In genomic region chr14:99878563-99878962, GRCh38 we compare ENCODE assay signal across 24 cellular contexts.
DNase-seq lines count a peak whose midpoint lies in the region; ATAC-seq and TF ChIP-seq lines count a peak whose summit lies in the region.
"Had no signal": no experiment of that assay in that cellular context is flagged by ENCODE, and none has a peak within 500 bp of the region (broad histone marks: within the 10 kb centered on the region; RNA-seq: fewer than 3 reads in every experiment).

No MANE protein-coding gene starts in this region.

- H3F3A ChIP-seq in PC-3 (ENCODE audit: low read length, unreplicated experiment), result no peaks in the 10 kb centered on the region

- intact Hi-C loops in PC-3 (cut with micrococcal nuclease) (loop anchor here (5.0 kb wide), 1 partner anchor 41 kb away; no protein-coding TSS in a partner anchor), sigmoid colon (cut with DNase I) (loop anchor here (5.0 kb wide), 1 partner anchor 71 kb away; no protein-coding TSS in a partner anchor), vagina (cut with DNase I) (no loop called here)

- DNase-seq in PC-3, result no peak
- no peak for DNase-seq in hepatocyte (ENCODE audit: low spot score)
- DNase-seq in sigmoid colon, result no peak
- no peak for DNase-seq in vagina (ENCODE audit: extremely low spot score in 2 of 2)
- DNase-seq in activated CD4-positive, alpha-beta T cell treated with anti-CD3 and anti-CD28 coated beads for 4 hours, result no peak
- no peak for DNase-seq in DMS79 treated with DMSO at 0.1 percent for 48 hours (lab: John Stamatoyannopoulos, UW)
- DNase-seq in activated CD8-positive, alpha-beta T cell treated with anti-CD3 and anti-CD28 coated beads, Interleukin-2, amount 10 ng/mL, durations not matched to agents 7 days and 5 days, result no peak
- DNase-seq: C1 segment of cervical spinal cord; CD4-positive, alpha-beta memory T cell; COR-L47; GDM1; H7; NCI-H1048; NCI-H1417; NCI-H1694; NCI-H2081; NCI-H2227 treated with DMSO at 0.1 percent for 48 hours; NCI-H526 treated with DMSO at 0.1 percent for 48 hours; SHP77 treated with DMSO at 0.1 percent for 48 hours had no signal

- H3K4me1 ChIP-seq in PC-3 (ENCODE audit: insufficient read depth, low read length) (peaks cover 20% of the 10 kb centered on the region), hepatocyte (ENCODE audit: insufficient read depth) (peaks cover 30% of the 10 kb centered on the region), sigmoid colon (peaks cover 0 to 37% (median 32%) of the 10 kb centered on the region in 4 donors), vagina (peaks cover 18% of the 10 kb centered on the region)

- no peak for ATAC-seq in PC-3
- no peak for ATAC-seq in activated CD8-positive, alpha-beta T cell treated with anti-CD3 and anti-CD28 coated beads, Interleukin-2, amount 10 ng/mL, durations not matched to agents 7 days and 5 days
- ATAC-seq: GM12878, Panc1 had no signal

- TF ChIP-seq EP300 in sigmoid colon (IDR thresholded peaks at IDR 0.05), result no peak

- H3K27ac Mint-ChIP-seq in activated CD8-positive, alpha-beta T cell treated with anti-CD3 and anti-CD28 coated beads, Interleukin-2, amount 10 ng/mL, durations not matched to agents 7 days and 5 days, result no peak overlapping the region
- H3K27ac Mint-ChIP-seq: CD4-positive, alpha-beta memory T cell; IgD-negative memory B cell had no signal

- H3K9me3 ChIP-seq in PC-3 (ENCODE audit: low read length) (no peaks in the 10 kb centered on the region), hepatocyte (ENCODE audit: low read depth) (no peaks in the 10 kb centered on the region), sigmoid colon (no peaks in the 10 kb centered on the region), vagina (no peaks in the 10 kb centered on the region)

- H4K20me1 ChIP-seq in PC-3 (ENCODE audit: low read length) (no peaks in the 10 kb centered on the region), hepatocyte (ENCODE audit: insufficient read depth, poor library complexity, severe bottlenecking) (no peaks in the 10 kb centered on the region)

- H3K4me3 Mint-ChIP-seq in activated CD8-positive, alpha-beta T cell treated with anti-CD3 and anti-CD28 coated beads, Interleukin-2, amount 10 ng/mL, durations not matched to agents 7 days and 5 days, result no peak overlapping the region
- H3K4me3 Mint-ChIP-seq: CD4-positive, alpha-beta memory T cell; IgD-negative memory B cell had no signal

- no peaks in the 10 kb centered on the region for H3K36me3 ChIP-seq in PC-3 (ENCODE audit: low read depth, low read length)
- H3K36me3 ChIP-seq in hepatocyte (replicated peaks; ENCODE audit: insufficient read depth, low read depth), result no peaks in the 10 kb centered on the region
- no peaks in the 10 kb centered on the region for H3K36me3 ChIP-seq in sigmoid colon
- H3K36me3 ChIP-seq in vagina, result no peaks in the 10 kb centered on the region

- 78% methylated on average over 6 of the region's 6 CpGs for WGBS in hepatocyte (ENCODE audit: low lambda C conversion rate, missing lambda C conversion rate)
- WGBS in sigmoid colon, 2 donors, result 63 to 85% methylated on average over 6 of the region's 6 CpGs

- H2AFZ ChIP-seq in PC-3 (ENCODE audit: low read length), result no peak overlapping the region
- H2AFZ ChIP-seq in hepatocyte, result no peak overlapping the region

- no TSS peak for BruUV-seq in PC-3 (replicated peaks; lab: Mats Ljungman, UMichigan)

- POLR2A ChIA-PET in PC-3 (lab: Charles Lee; ENCODE audit: unreplicated experiment), result no interaction called here
- POLR2A ChIA-PET in activated CD8-positive, alpha-beta T cell treated with anti-CD3 and anti-CD28 coated beads, Interleukin-2, amount 10 ng/mL, durations not matched to agents 7 days and 5 days (lab: Charles Lee), result no interaction called here

- H3K36me3 Mint-ChIP-seq in activated CD8-positive, alpha-beta T cell treated with anti-CD3 and anti-CD28 coated beads, Interleukin-2, amount 10 ng/mL, durations not matched to agents 7 days and 5 days (ENCODE audit: low read depth), result no peaks in the 10 kb centered on the region
- H3K36me3 Mint-ChIP-seq: CD4-positive, alpha-beta memory T cell; IgD-negative memory B cell had no signal

- 0 out of 2 replicates have a peak overlapping the region, but pooled peaks have one; percentile 12 for H3K27ac ChIP-seq in PC-3 (ENCODE audit: low read length)
- H3K27ac ChIP-seq in hepatocyte, result peak overlapping the region; percentile 82
- peak overlapping the region; percentile 62 to 82 (median 70) for H3K27ac ChIP-seq in sigmoid colon
- H3K27ac ChIP-seq in vagina, result peak overlapping the region; percentile 23
- H3K27ac ChIP-seq: KMS-11, RWPE1 had no signal

- peak overlapping the region; percentile 14; the same call in 1 of the 2 replicates for H3K4me2 ChIP-seq in PC-3 (ENCODE audit: low read length)
- H3K4me2 ChIP-seq in hepatocyte, result peak overlapping the region; percentile 46
- H3K4me2 ChIP-seq: KMS-11 had no signal

- CTCF ChIA-PET in PC-3 (lab: Charles Lee), result no interaction called here
- CTCF ChIA-PET in activated CD8-positive, alpha-beta T cell treated with anti-CD3 and anti-CD28 coated beads, Interleukin-2, amount 10 ng/mL, durations not matched to agents 7 days and 5 days (lab: Charles Lee), result no interaction called here

- no peaks in the 10 kb centered on the region for H3K4me1 Mint-ChIP-seq in activated CD8-positive, alpha-beta T cell treated with anti-CD3 and anti-CD28 coated beads, Interleukin-2, amount 10 ng/mL, durations not matched to agents 7 days and 5 days (ENCODE audit: low read depth)
- H3K4me1 Mint-ChIP-seq: CD4-positive, alpha-beta memory T cell; IgD-negative memory B cell had no signal

- no peak overlapping the region for H3K9ac ChIP-seq in PC-3 (ENCODE audit: low read length)
- H3K9ac ChIP-seq: KMS-11 had no signal

- peaks cover 19% of the 10 kb centered on the region for H3K27me3 Mint-ChIP-seq in activated CD8-positive, alpha-beta T cell treated with anti-CD3 and anti-CD28 coated beads, Interleukin-2, amount 10 ng/mL, durations not matched to agents 7 days and 5 days (ENCODE audit: low read depth)

- TF ChIP-seq POLR2A in sigmoid colon (IDR thresholded peaks at IDR 0.05), result no peak
- TF ChIP-seq POLR2A in vagina (IDR thresholded peaks at IDR 0.05), result no peak

- H3K4me3 ChIP-seq in PC-3 (ENCODE audit: low read length) (no peak overlapping the region), hepatocyte (no peak overlapping the region), sigmoid colon (no peak overlapping the region), vagina (no peak overlapping the region)
- H3K4me3 ChIP-seq: GM12878 had no signal

- no peaks in the 10 kb centered on the region for H3K9me3 Mint-ChIP-seq in activated CD8-positive, alpha-beta T cell treated with anti-CD3 and anti-CD28 coated beads, Interleukin-2, amount 10 ng/mL, durations not matched to agents 7 days and 5 days (ENCODE audit: insufficient read depth)
- H3K9me3 Mint-ChIP-seq: CD4-positive, alpha-beta memory T cell; IgD-negative memory B cell had no signal

- no peaks in the 10 kb centered on the region for H3K27me3 ChIP-seq in PC-3 (ENCODE audit: low read length)
- no peaks in the 10 kb centered on the region for H3K27me3 ChIP-seq in hepatocyte
- no peaks in the 10 kb centered on the region for H3K27me3 ChIP-seq in sigmoid colon
- no peaks in the 10 kb centered on the region for H3K27me3 ChIP-seq in vagina

- no peaks in the 10 kb centered on the region for H3K9me2 ChIP-seq in PC-3 (replicated peaks; ENCODE audit: low read length)
- H3K9me2 ChIP-seq in hepatocyte (replicated peaks; ENCODE audit: insufficient read depth), result no peaks in the 10 kb centered on the region

- no peaks in the 10 kb centered on the region for H3K79me2 ChIP-seq in PC-3 (ENCODE audit: low read length)
- no peaks in the 10 kb centered on the region for H3K79me2 ChIP-seq in hepatocyte

- TF ChIP-seq CTCF in PC-3 (conservative IDR thresholded peaks at IDR 0.05; ENCODE audit: low read depth, low read length), result no peak
- no peak for TF ChIP-seq CTCF in hepatocyte (IDR thresholded peaks at IDR 0.05; ENCODE audit: poor library complexity)
- TF ChIP-seq CTCF in sigmoid colon (IDR thresholded peaks at IDR 0.05), result no peak
- no peak for TF ChIP-seq CTCF in vagina (IDR thresholded peaks at IDR 0.05)

Comparison
In these comparisons a context has a peak if more than half of its experiments do, and no peak if none do; other contexts are left out.
1. H3K27ac ChIP-seq: peak in every context shown above with its lines; median percentile 82 in hepatocyte; 70 in sigmoid colon; 23 in vagina; 12 in PC-3.